Comparison of ENCODE assay signal across 17 cellular contexts in genomic region chr12:113480336-113480688, GRCh38. TPM values are rescaled to one million over a fixed set of nuclear protein-coding genes. Genes with fewer than 3 reads are reported as not detected.
"Had no signal": no experiment of that assay in that cellular context is flagged by ENCODE, and none has a peak within 500 bp of the region (broad histone marks: within the 10 kb centered on the region; RNA-seq: fewer than 3 reads in every experiment).

No MANE protein-coding gene starts in this region.

- H3K4me1 ChIP-seq: adrenal gland, gastrocnemius medialis, lower lobe of right lung, prostate gland, SJSA1 had no signal

- H3K9me3 ChIP-seq: adrenal gland, gastrocnemius medialis, heart right ventricle, lower lobe of right lung, prostate gland, upper lobe of left lung had no signal

- H3K36me3 ChIP-seq: adrenal gland, gastrocnemius medialis, heart right ventricle, lower lobe of right lung, prostate gland, SJSA1, upper lobe of left lung had no signal

- H3K4me3 ChIP-seq: adrenal gland, dorsolateral prefrontal cortex, gastrocnemius medialis, heart right ventricle, lower lobe of right lung, prostate gland, SJSA1, upper lobe of left lung had no signal

- FAIRE-seq: small intestine had no signal

- H3K27ac ChIP-seq: adrenal gland, dorsolateral prefrontal cortex, gastrocnemius medialis, heart right ventricle, lower lobe of right lung, prostate gland, SJSA1, upper lobe of left lung had no signal

- ATAC-seq: gastrocnemius medialis; lower lobe of right lung; stimulated activated naive CD8-positive, alpha-beta T cell treated with anti-CD3 and anti-CD28 coated beads, Interleukin-15, amount 100 ng/mL, for 72 hours had no signal

- H3K4me3 Mint-ChIP-seq: nephron progenitor cell had no signal

- DNase-seq: gastrocnemius medialis, left cardiac atrium, lower lobe of right lung, small intestine, T1000 had no signal

- H3K27ac Mint-ChIP-seq: endodermal cell, nephron progenitor cell had no signal

- H3K9me3 Mint-ChIP-seq: endodermal cell; nephron progenitor cell; stimulated activated naive CD8-positive, alpha-beta T cell treated with anti-CD3 and anti-CD28 coated beads, Interleukin-15, amount 100 ng/mL, for 72 hours had no signal

RNA-seq across cellular contexts. Expression of gene LHX5, which starts 8.6 kb away (rescaled TPM):
- total RNA-seq: adrenal gland, cardiac septum, dorsolateral prefrontal cortex, gastrocnemius medialis, heart right ventricle, left cardiac atrium, lower lobe of right lung, osteoblast, prostate gland, right cardiac atrium, SJSA1, upper lobe of left lung had no signal
- polyA plus RNA-seq: adrenal gland, heart right ventricle, right cardiac atrium, small intestine had no signal
